Comparison of ENCODE assay signal across 9 cellular contexts in the genomic region with DNA sequence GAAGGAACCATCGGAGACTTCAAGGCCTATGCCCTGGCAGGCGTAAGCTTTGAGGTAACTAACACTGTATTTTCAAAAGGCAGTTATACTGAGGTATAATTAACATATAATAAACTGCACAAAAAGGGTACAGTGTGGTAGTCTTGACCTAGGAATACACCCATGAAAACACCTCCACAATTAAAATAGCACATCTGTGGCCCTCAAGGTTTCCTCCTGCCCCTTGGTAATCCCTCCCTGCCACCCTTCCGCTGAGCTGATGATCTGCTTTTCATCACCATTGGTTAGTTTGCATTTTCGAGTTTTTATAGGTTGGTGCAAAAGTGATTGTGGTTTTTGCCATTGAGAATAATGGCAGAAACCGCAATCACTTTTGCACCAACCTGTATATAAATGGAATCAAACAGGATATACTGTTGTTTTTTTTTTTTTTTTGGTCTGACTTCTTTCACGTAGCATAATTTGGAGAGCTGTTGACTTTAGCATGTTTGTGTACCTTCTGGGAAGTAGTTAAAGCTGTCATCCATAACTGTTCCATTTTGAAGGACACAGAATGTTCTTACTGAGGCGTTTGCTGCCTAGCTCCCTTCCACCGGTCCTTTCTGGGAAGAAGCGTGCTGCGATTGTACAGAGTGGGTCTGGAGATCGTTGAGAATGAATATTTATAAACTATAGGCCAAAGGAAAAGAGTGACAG. TPM values are rescaled to one million over a fixed set of nuclear protein-coding genes. Genes with fewer than 3 reads are reported as not detected.
"Had no signal": no experiment of that assay in that cellular context is flagged by ENCODE, and none has a peak within 500 bp of the region (broad histone marks: within the 10 kb centered on the region; RNA-seq: fewer than 3 reads in every experiment).

No MANE protein-coding gene starts in this region.

RNA-seq across cellular contexts. Expression of gene ABCC6, which starts 52.2 kb away (rescaled TPM):
- total RNA-seq: activated naive CD4-positive, alpha-beta T cell treated with anti-CD3 and anti-CD28 coated beads for 36 hours; activated naive CD4-positive, alpha-beta T cell treated with anti-CD3 and anti-CD28 coated beads, Interleukin-2, amount 50 U/mL, for 72 hours; activated naive CD8-positive, alpha-beta T cell treated with anti-CD3 and anti-CD28 coated beads for 36 hours; activated naive CD8-positive, alpha-beta T cell treated with anti-CD3 and anti-CD28 coated beads, Interleukin-2, amount 10 ng/mL, durations not matched to agents 7 days and 5 days; activated T-cell treated with anti-CD3 and anti-CD28 coated beads, Interleukin-2, amount 50 U/mL, for 4 hours; activated T-cell treated with anti-CD3 and anti-CD28 coated beads, Interleukin-2, amount 50 U/mL, for 72 hours; activated T-helper 1 cell treated with anti-CD3 and anti-CD28 coated beads, Interleukin-12 subunit alpha, Interleukin-12 subunit beta, Interleukin-2, Interleukin-4 antibody, amounts not matched to agents 30 ng/mL and 10 ng/mL and 1 ng/mL, durations not matched to agents 14 hours and 24 hours and 36 hours; activated T-helper 2 cell treated with anti-CD3 and anti-CD28 coated beads, Interferon-gamma antibody, Interleukin-2, Interleukin-4, amounts not matched to agents 10 μg/mL and 5 μg/mL and 100 μg/mL, durations not matched to agents 14 hours and 24 hours and 36 hours; bronchial epithelial cell had no signal
